In genomic region chr2:127672341-127673303, GRCh38 we compare ENCODE assay signal across 13 cellular contexts. TPM values are rescaled to one million over a fixed set of nuclear protein-coding genes. Genes with fewer than 3 reads are reported as not detected.
DNase-seq lines count a peak whose midpoint lies in the region; ATAC-seq, FAIRE-seq and TF ChIP-seq lines count a peak whose summit lies in the region.
"Had no signal": no experiment of that assay in that cellular context is flagged by ENCODE, and none has a peak within 500 bp of the region (broad histone marks: within the 10 kb centered on the region; RNA-seq: fewer than 3 reads in every experiment).

No MANE protein-coding gene starts in this region.

- no peaks in the 10 kb centered on the region for H3K36me3 ChIP-seq in left lung

- H3K27ac Mint-ChIP-seq in chondrocyte (ENCODE audit: unreplicated experiment), result peak overlapping the region; percentile 92

- CTCF ChIA-PET in A549 (lab: Yijun Ruan, JAX), result interaction anchor here (0.6 to 1.3 kb wide), 3 partner anchors 22 to 23 kb away, joined by 3 to 6 read pairs (median 3); no protein-coding TSS in a partner anchor

- H3K4me3 ChIP-seq in A549, result no peak overlapping the region
- H3K4me3 ChIP-seq in left lung, result peak overlapping the region in 1 of 2 donors; percentile 55

- H3K9me3 ChIP-seq in A549, result no peaks in the 10 kb centered on the region; the same call in 2 of the 3 replicates
- no peaks in the 10 kb centered on the region for H3K9me3 ChIP-seq in left lung

- H3K9me3 Mint-ChIP-seq in chondrocyte (ENCODE audit: low read depth), result no peaks in the 10 kb centered on the region

- H3K4me3 Mint-ChIP-seq in chondrocyte (ENCODE audit: unreplicated experiment), result peak overlapping the region; percentile 96

- POLR2A ChIA-PET in A549 (lab: Yijun Ruan, JAX), result interaction anchor here (0.6 kb wide), 1 partner anchor 9 kb away, joined by 3 read pairs; no protein-coding TSS in a partner anchor

- no peak overlapping the region for H3K4me2 ChIP-seq in A549

- WGBS in A549 (ENCODE audit: missing lambda C conversion rate), result 84% methylated on average over 21 of the region's 21 CpGs

- DNase-seq in A549 (ENCODE audit: low read depth in 1 of 2, low spot score in 1 of 2), result no peak
- no peak for DNase-seq in chondrocyte (ENCODE audit: low spot score)
- DNase-seq in left lung, result peak in 1 of 2 donors; percentile 57
- DNase-seq in sciatic nerve (ENCODE audit: low spot score), result peak; percentile 62
- DNase-seq in medulla oblongata (ENCODE audit: extremely low spot score), result no peak
- no peak for DNase-seq in NCI-H1048 (lab: John Stamatoyannopoulos, UW)
- no peak for DNase-seq in SKM-1 treated with dmso at 0.1 percent for 144 hours (lab: John Stamatoyannopoulos, UW; ENCODE audit: unreplicated experiment)
- DNase-seq in NOMO-1 (lab: John Stamatoyannopoulos, UW; ENCODE audit: unreplicated experiment in 2 of 2), result no peak
- DNase-seq: activated CD4-positive, alpha-beta T cell treated with anti-CD3 and anti-CD28 coated beads for 48 hours; NCI-H2081 had no signal

- H3K27ac ChIP-seq in A549 (peak overlapping the region in 1 of 2 experiments; percentile 15; a peak in 1 of 6 replicates), left lung (peak overlapping the region; percentile 65 to 86)

- no peak for TF ChIP-seq POLR2A in A549 (IDR thresholded peaks at IDR 0.05; ENCODE audit: low read length)

- H3K4me1 ChIP-seq in A549 (peaks cover 15% of the 10 kb centered on the region), left lung (peaks cover 6 to 30% of the 10 kb centered on the region in 2 donors)

- intact Hi-C loops in left lung (cut with DNase I) (no loop called here), sciatic nerve (cut with DNase I) (no loop called here)

- peak; percentile 6 to 13; a peak in 2 of 6 replicates for ATAC-seq in A549
- no peak for ATAC-seq in left lung
- ATAC-seq in sciatic nerve, result peak; percentile 23

- no peak for FAIRE-seq in A549 (lab: Jason Lieb, UNC)

- H3K4me1 Mint-ChIP-seq in chondrocyte (ENCODE audit: low read depth), result peaks cover 63% of the 10 kb centered on the region

- H3K27me3 ChIP-seq in left lung, result peaks cover 0 to 62% of the 10 kb centered on the region in 2 donors

- no peaks in the 10 kb centered on the region for H3K27me3 Mint-ChIP-seq in chondrocyte (ENCODE audit: low read depth)

- TF ChIP-seq RAD21 in A549 (conservative IDR thresholded peaks at IDR 0.05 in 1 of 2, IDR thresholded peaks at IDR 0.05 in 1 of 2), result no peak

- peaks cover 6% of the 10 kb centered on the region for H3K36me3 Mint-ChIP-seq in chondrocyte (ENCODE audit: low read depth)

- no peak for TF ChIP-seq CTCF in A549 (IDR thresholded peaks at IDR 0.05)
- no peak for TF ChIP-seq CTCF in chondrocyte (IDR thresholded peaks at IDR 0.05)
- no peak for TF ChIP-seq CTCF in left lung (IDR thresholded peaks at IDR 0.05)

- no peak for TF ChIP-seq EP300 in A549 (IDR thresholded peaks at IDR 0.05)

TF ChIP-seq in A549, 52 proteins besides CTCF, POLR2A, EP300 and RAD21:
- no peak for TF ChIP-seq KDM5A (IDR thresholded peaks at IDR 0.05)

RNA-seq across cellular contexts. Expression of gene LIMS2, which starts 2.7 kb away (rescaled TPM):
- polyA plus RNA-seq in A549 (2011; rRNA removed) (1.2 TPM in 2 replicates), A549 (2017; fragmentation: RNase III; extraction: RNeasy Plus Mini Kit Qiagen cat#74134 plus additional on column Dnase treatment) (5.6 to 7.6 TPM (median 6.1 TPM) in 3 replicates)
- polyA plus RNA-seq in A549 (2012; cell fraction: cytosol; rRNA removed), result 3.1 and 5.2 TPM in 2 replicates
- 16.4 and 21.6 TPM in 2 replicates for polyA plus RNA-seq in A549 (2012; cell fraction: nucleus; rRNA removed)
- 2.1 and 3.3 TPM in 2 replicates for polyA minus RNA-seq in A549 (2011; rRNA and poly(A)+ RNA removed)
- total RNA-seq in chondrocyte (75.3 to 173 TPM (median 171 TPM) in 3 replicates), left lung (100 to 1,000 TPM in 1 of 2 donors, 10 to 100 TPM in 1; 50.5 to 122 TPM), sciatic nerve (194 TPM)

RNA-seq across cellular contexts. Expression of gene GPR17, which starts 26.7 kb away (rescaled TPM):
- polyA plus RNA-seq in A549 (2011; rRNA removed) (not detected in 2 replicates), A549 (2017; fragmentation: RNase III; extraction: RNeasy Plus Mini Kit Qiagen cat#74134 plus additional on column Dnase treatment) (not detected in 3 replicates)
- polyA plus RNA-seq in A549 (2012; cell fraction: cytosol; rRNA removed), result not detected in 2 replicates
- polyA plus RNA-seq in A549 (2012; cell fraction: nucleus; rRNA removed), result not detected in 2 replicates
- polyA minus RNA-seq in A549 (2011; rRNA and poly(A)+ RNA removed), result not detected in 2 replicates
- total RNA-seq in chondrocyte (not detected in 3 replicates), left lung (under 1 TPM; 0.24 to 0.26 TPM), sciatic nerve (4.6 TPM)
- total RNA-seq: fibroblast of villous mesenchyme, kidney epithelial cell, LHCN-M2 had no signal

RNA-seq across cellular contexts. Expression of gene SFT2D3, which starts 28.7 kb away (rescaled TPM):
- polyA plus RNA-seq in A549 (2011; rRNA removed), result 9.4 and 10.4 TPM in 2 replicates
- 3.7 and 5.6 TPM in 2 replicates for polyA plus RNA-seq in A549 (2012; cell fraction: cytosol; rRNA removed)
- polyA plus RNA-seq in A549 (2012; cell fraction: nucleus; rRNA removed), result 3.6 and 3.7 TPM in 2 replicates
- 4.2 to 4.9 TPM (median 4.5 TPM) in 3 replicates for polyA plus RNA-seq in A549 (2017; fragmentation: RNase III; extraction: RNeasy Plus Mini Kit Qiagen cat#74134 plus additional on column Dnase treatment)
- 3.3 and 3.9 TPM in 2 replicates for polyA minus RNA-seq in A549 (2011; rRNA and poly(A)+ RNA removed)
- 5.1 to 7.2 TPM (median 7.1 TPM) in 3 replicates for total RNA-seq in chondrocyte
- total RNA-seq in left lung, result 1 to 10 TPM; 4.7 to 6.8 TPM
- total RNA-seq in sciatic nerve, result 4.5 TPM
